Comparison of ENCODE assay signal across 8 cellular contexts in the genomic region with DNA sequence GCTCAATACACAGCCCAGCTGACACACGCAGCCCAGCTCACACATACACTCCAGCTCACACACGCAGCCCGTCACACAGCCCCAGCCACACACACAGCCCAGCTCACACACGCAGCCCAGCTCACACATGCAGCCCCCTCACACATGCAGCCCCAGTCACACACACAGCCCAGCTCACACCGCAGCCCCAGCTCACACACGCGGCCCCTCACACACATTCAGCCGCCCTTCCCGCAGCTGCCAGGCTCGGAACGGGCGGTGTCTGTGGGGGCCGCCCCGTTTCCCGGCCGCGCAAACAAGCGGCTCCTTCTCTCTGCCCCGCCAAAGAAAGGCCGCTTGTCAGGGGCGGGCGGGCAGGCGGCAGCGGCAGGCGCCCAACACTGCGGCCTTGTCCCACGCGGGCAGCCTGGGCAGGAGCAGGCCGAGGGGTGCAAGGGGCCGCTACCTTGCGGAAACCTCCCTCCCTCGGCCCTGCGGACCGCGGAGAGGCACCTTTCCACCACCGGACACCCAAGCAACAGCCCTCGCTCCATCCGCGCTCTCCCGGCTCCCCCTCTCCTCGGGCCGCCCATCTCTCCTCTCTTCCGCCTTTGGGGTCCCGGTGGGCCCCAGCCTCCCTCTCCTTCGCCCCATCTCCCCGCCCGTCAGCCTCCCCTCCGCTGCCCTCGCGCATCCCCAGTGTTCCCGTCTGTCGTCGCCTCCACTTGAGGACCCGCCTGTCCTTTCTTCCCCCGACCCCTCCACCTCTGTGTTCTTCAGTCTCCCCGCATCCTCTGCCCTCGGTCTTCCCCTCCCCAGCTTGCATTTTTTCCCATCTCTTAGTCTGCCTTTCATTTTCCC. TPM values are rescaled to one million over a fixed set of nuclear protein-coding genes. Genes with fewer than 3 reads are reported as not detected.
DNase-seq lines count a peak whose midpoint lies in the region; ATAC-seq, FAIRE-seq and TF ChIP-seq lines count a peak whose summit lies in the region.

No MANE protein-coding gene starts in this region.

- TF ChIP-seq POLR2A in H1 (IDR thresholded peaks at IDR 0.05; ENCODE audit: control extremely low read depth in 1 of 2, low read depth in 2 of 2, low read length in 2 of 2), result no peak

- H3K4me2 ChIP-seq in H1 (ENCODE audit: insufficient read depth in 1 of 2, low read depth in 2 of 2, low read length in 2 of 2), result peak overlapping the region; percentile 83

- 4% methylated on average over 45 of the region's 57 CpGs; no CpG with 5 or more reads in 1 of the 2 experiments for WGBS in H1 (ENCODE audit: extremely low coverage in 1 of 2, insufficient coverage in 1 of 2, insufficient read length in 1 of 2, insufficient replicate concordance in 2 of 2, low coverage in 1 of 2, low lambda C conversion rate in 2 of 2, missing lambda C conversion rate in 1 of 2), 2 experiments

- peaks cover 5 to 7% of the 10 kb centered on the region in 2 experiments for H4K20me1 ChIP-seq in H1 (replicated peaks in 1 of 2; ENCODE audit: control insufficient read depth in 1 of 2, insufficient read depth in 2 of 2, low read length in 2 of 2)

- H2BK12ac ChIP-seq in H1 (ENCODE audit: low read depth, low read length), result peak overlapping the region; percentile 99

- peak overlapping the region; percentile 100 for H2BK15ac ChIP-seq in H1 (ENCODE audit: low read length)

- peaks cover 0 to 1% (median 0%) of the 10 kb centered on the region in 7 donors for H3K9me3 Mint-ChIP-seq in CD4-positive, CD25-positive, alpha-beta regulatory T cell
- H3K9me3 Mint-ChIP-seq in natural killer cell (no peaks in the 10 kb centered on the region), type B pancreatic cell (no peaks in the 10 kb centered on the region)

- H3K18ac ChIP-seq in H1 (ENCODE audit: extremely low read depth, low read length), result no peak overlapping the region; the same call in 1 of the 2 replicates

- CTCF ChIA-PET in H1 (lab: Charles Lee; ENCODE audit: partially characterized antibody), result interaction anchor here (0.6 to 25.3 kb wide), 15 partner anchors 8 to 455 kb away, joined by 3 to 435 read pairs (median 4); partner anchors contain the start of gene ARCN1

- H3K4me3 ChIP-seq in CD4-positive, CD25-positive, alpha-beta regulatory T cell (ENCODE audit: low read depth, low read length), result no peak overlapping the region
- H3K4me3 ChIP-seq in H1 (ENCODE audit: extremely low read depth in 1 of 4, insufficient read depth in 2 of 4, low read depth in 3 of 4, low read length in 4 of 4), result peak overlapping the region; percentile 14 to 66 (median 48)

- H4K5ac ChIP-seq in H1 (ENCODE audit: insufficient read length, low read depth, low read length), result no peak overlapping the region

- H3K23ac ChIP-seq in H1 (ENCODE audit: insufficient read length), result no peak overlapping the region

- H3K23me2 ChIP-seq in H1 (ENCODE audit: low read depth, low read length), result peaks cover 32% of the 10 kb centered on the region; the same call in 1 of the 2 replicates

- no peak overlapping the region for H3K9ac ChIP-seq in H1 (replicated peaks in 1 of 4; ENCODE audit: extremely low read depth in 1 of 4, low read depth in 3 of 4, low read length in 3 of 4)

- H3K27me3 ChIP-seq in CD4-positive, CD25-positive, alpha-beta regulatory T cell (ENCODE audit: control insufficient read depth, insufficient read depth, low read length), result peaks cover 2% of the 10 kb centered on the region
- H3K27me3 ChIP-seq in H1 (replicated peaks in 1 of 4; ENCODE audit: control insufficient read depth in 3 of 4, extremely low read depth in 1 of 4, insufficient read depth in 3 of 4, low read length in 3 of 4), result peaks cover 45 to 70% (median 65%) of the 10 kb centered on the region in 4 experiments

- peaks cover 0 to 29% (median 12%) of the 10 kb centered on the region in 4 donors for H3K4me1 Mint-ChIP-seq in CD4-positive, CD25-positive, alpha-beta regulatory T cell
- H3K4me1 Mint-ChIP-seq in natural killer cell (peaks cover 23 to 34% of the 10 kb centered on the region in 2 donors), type B pancreatic cell (ENCODE audit: unreplicated experiment) (peaks cover 45% of the 10 kb centered on the region)

- H3K4ac ChIP-seq in H1 (replicated peaks; ENCODE audit: insufficient read length, low read depth, low read length), result peak overlapping the region; percentile 28

- peak overlapping the region; percentile 98 for H2AK5ac ChIP-seq in H1 (ENCODE audit: low read depth, low read length)

- H3K4me3 Mint-ChIP-seq in CD4-positive, CD25-positive, alpha-beta regulatory T cell, result peak overlapping the region; percentile 85 to 92 (median 88)
- H3K4me3 Mint-ChIP-seq in natural killer cell, result peak overlapping the region; percentile 75
- peak overlapping the region; percentile 91 for H3K4me3 Mint-ChIP-seq in type B pancreatic cell

- no peak for TF ChIP-seq RAD21 in H1 (IDR thresholded peaks at IDR 0.05 in 1 of 2, conservative IDR thresholded peaks at IDR 0.05 in 1 of 2; ENCODE audit: low read depth in 2 of 2, low read length in 2 of 2)

- TF ChIP-seq EP300 in H1 (IDR thresholded peaks at IDR 0.05; ENCODE audit: borderline replicate concordance in 1 of 2, low read depth in 2 of 2, low read length in 2 of 2), result no peak

- H3K14ac ChIP-seq in H1 (ENCODE audit: insufficient read length), result no peak overlapping the region

- peak overlapping the region; percentile 80 for H4K8ac ChIP-seq in H1 (ENCODE audit: extremely low read depth, insufficient read depth, low read length)

- H3K36me3 ChIP-seq in CD4-positive, CD25-positive, alpha-beta regulatory T cell (ENCODE audit: control insufficient read depth, insufficient read depth, low read length), result no peaks in the 10 kb centered on the region
- H3K36me3 ChIP-seq in H1 (ENCODE audit: control insufficient read depth in 2 of 4, insufficient read depth in 4 of 4, low read length in 3 of 4), result peaks cover 0 to 12% (median 0%) of the 10 kb centered on the region in 4 experiments; a peak in 1 of 8 replicates

- H3K36me3 Mint-ChIP-seq in CD4-positive, CD25-positive, alpha-beta regulatory T cell, result no peaks in the 10 kb centered on the region
- H3K36me3 Mint-ChIP-seq in natural killer cell (no peaks in the 10 kb centered on the region), type B pancreatic cell (no peaks in the 10 kb centered on the region)

- no peak for FAIRE-seq in H1 (lab: Jason Lieb, UNC)

- H3K79me1 ChIP-seq in H1 (ENCODE audit: low read depth, low read length), result no peaks in the 10 kb centered on the region

- POLR2A ChIA-PET in H1 (lab: Charles Lee; ENCODE audit: partially characterized antibody), result interaction anchor here (0.6 to 28.7 kb wide), 7 partner anchors 9 to 63 kb away, joined by 3 to 574 read pairs (median 5); no protein-coding TSS in a partner anchor

- H3K27ac ChIP-seq in CD4-positive, CD25-positive, alpha-beta regulatory T cell (ENCODE audit: insufficient read depth, low read length, poor library complexity, severe bottlenecking), result peak overlapping the region; percentile 77
- H3K27ac ChIP-seq in H1 (ENCODE audit: low read depth, low read length), result no peak overlapping the region

- no peak for TF ChIP-seq CTCF in H1 (IDR thresholded peaks at IDR 0.05; ENCODE audit: control extremely low read depth in 1 of 3, insufficient read depth in 1 of 3, low read depth in 1 of 3, low read length in 3 of 3)
- TF ChIP-seq CTCF in natural killer cell (IDR thresholded peaks at IDR 0.05), result no peak
- no peak for TF ChIP-seq CTCF in type B pancreatic cell (conservative IDR thresholded peaks at IDR 0.05)

- no peak overlapping the region; the same call in 1 of the 2 replicates for H2BK5ac ChIP-seq in H1 (ENCODE audit: low read depth, low read length)

- peak overlapping the region; percentile 36 for H4K91ac ChIP-seq in H1 (replicated peaks; ENCODE audit: insufficient read length, low read length)

- DNase-seq in CD4-positive, CD25-positive, alpha-beta regulatory T cell, result peak; percentile 11 to 36 (median 35)
- DNase-seq in activated CD4-positive, alpha-beta T cell treated with anti-CD3 and anti-CD28 coated beads for 48 hours, result peak; percentile 44
- DNase-seq in H1 (ENCODE audit: low read depth in 1 of 2, low spot score in 2 of 2) (peak in 1 of 2 experiments; percentile 75), natural killer cell (peak; percentile 35), type B pancreatic cell (ENCODE audit: extremely low spot score, unreplicated experiment) (no peak)

- peaks cover 40% of the 10 kb centered on the region for H3K4me1 ChIP-seq in CD4-positive, CD25-positive, alpha-beta regulatory T cell (ENCODE audit: control insufficient read depth, insufficient read depth, low read length, poor library complexity, severe bottlenecking)
- peaks cover 21 to 54% (median 27%) of the 10 kb centered on the region in 4 experiments for H3K4me1 ChIP-seq in H1 (replicated peaks in 1 of 4; ENCODE audit: control insufficient read depth in 3 of 4, insufficient read depth in 4 of 4, low read length in 3 of 4)

- H3K56ac ChIP-seq in H1 (replicated peaks; ENCODE audit: insufficient read length, low read depth, low read length), result no peak overlapping the region

- H3K27ac Mint-ChIP-seq in CD4-positive, CD25-positive, alpha-beta regulatory T cell, result peak overlapping the region; percentile 95 to 97 (median 95)
- H3K27ac Mint-ChIP-seq in natural killer cell (peak overlapping the region; percentile 50 to 82), type B pancreatic cell (peak overlapping the region; percentile 78)

- H2AFZ ChIP-seq in H1 (ENCODE audit: low read length), result no peak overlapping the region

- H3K27me3 Mint-ChIP-seq in CD4-positive, CD25-positive, alpha-beta regulatory T cell, result peaks cover 32% of the 10 kb centered on the region
- H3K27me3 Mint-ChIP-seq in natural killer cell (ENCODE audit: low read depth in 2 of 2) (peaks cover 8 to 31% of the 10 kb centered on the region in 2 donors), type B pancreatic cell (peaks cover 42% of the 10 kb centered on the region)

- intact Hi-C loops in natural killer cell (cut with micrococcal nuclease), result loop anchor here (2.0 to 5.0 kb wide), 2 partner anchors 37 to 465 kb away; partner anchors contain the start of gene ARCN1

- no peaks in the 10 kb centered on the region for H3K9me3 ChIP-seq in CD4-positive, CD25-positive, alpha-beta regulatory T cell (ENCODE audit: control insufficient read depth in 2 of 2, low read length in 2 of 2)
- no peaks in the 10 kb centered on the region; a peak in 1 of 4 replicates for H3K9me3 ChIP-seq in H1 (ENCODE audit: insufficient read depth in 2 of 2, low read depth in 1 of 2, low read length in 1 of 2)

- ATAC-seq in CD4-positive, CD25-positive, alpha-beta regulatory T cell (ENCODE audit: low read depth in 2 of 2), result peak in 1 of 2 donors; percentile 4
- ATAC-seq in natural killer cell (peak; percentile 3 to 16 (median 15)), GM21528 (IDR thresholded peaks at IDR 0.05; ENCODE audit: low FRiP score, unreplicated experiment) (no peak), HG02759 (IDR thresholded peaks at IDR 0.05; ENCODE audit: unreplicated experiment) (no peak), HG03196 (IDR thresholded peaks at IDR 0.05; ENCODE audit: unreplicated experiment) (no peak)

- H3K79me2 ChIP-seq in H1 (ENCODE audit: control insufficient read depth in 1 of 2, insufficient read depth in 2 of 2, low read length in 2 of 2), result no peaks in the 10 kb centered on the region

- H2BK20ac ChIP-seq in H1 (ENCODE audit: low read length), result peak overlapping the region; percentile 80

- H2BK120ac ChIP-seq in H1 (replicated peaks; ENCODE audit: low read depth, low read length), result no peak overlapping the region

RNA-seq across cellular contexts. Expression of gene PHLDB1, which starts 2.2 kb away (rescaled TPM):
- 1.2 TPM for total RNA-seq in CD4-positive, CD25-positive, alpha-beta regulatory T cell
- polyA plus RNA-seq in CD4-positive, CD25-positive, alpha-beta regulatory T cell, result under 1 TPM in 3 of 4 donors, not detected in 1; 0.16 to 0.70 (median 0.41) TPM
- 74.8 and 74.9 TPM in 2 replicates for total RNA-seq in H1 (2021; fragmentation: NEBNext Ultra II Directional; extraction: Animal tissue kit (Norgen Biotek cat#: 25700))
- polyA plus RNA-seq in H1 (2011; rRNA removed), result 53.9 and 70.6 TPM in 2 replicates
- polyA plus RNA-seq in H1 (2011; cell fraction: cytosol; rRNA removed), result 66.4 TPM
- 211 TPM for polyA plus RNA-seq in H1 (2011; cell fraction: nucleus; rRNA removed)
- 47.2 to 67.0 TPM (median 64.5 TPM) in 4 replicates for polyA plus RNA-seq in H1 (2012, experiment 1 of 2)
- 57.7 TPM for polyA plus RNA-seq in H1 (2012, experiment 2 of 2)
- polyA plus RNA-seq in H1 (2013, experiment 1 of 2), result 44.2 TPM
- polyA plus RNA-seq in H1 (2013, experiment 2 of 2), result 40.0 TPM
- 57.0 and 74.3 TPM in 2 replicates for polyA minus RNA-seq in H1 (2011; rRNA and poly(A)+ RNA removed)
- 57.3 TPM for polyA minus RNA-seq in H1 (2011; cell fraction: cytosol; rRNA and poly(A)+ RNA removed)
- 100 TPM for polyA minus RNA-seq in H1 (2011; cell fraction: nucleus; rRNA and poly(A)+ RNA removed)
- total RNA-seq in natural killer cell, result 1 to 10 TPM in 1 of 3 donors, under 1 TPM in 2; 0.75 to 1.1 (median 0.95) TPM
- total RNA-seq in type B pancreatic cell (ENCODE audit: low replicate concordance), result 21.2 and 63.1 TPM in 2 replicates

RNA-seq across cellular contexts. Expression of gene ARCN1, which starts 37.4 kb away (rescaled TPM):
- total RNA-seq in CD4-positive, CD25-positive, alpha-beta regulatory T cell, result 76.6 TPM
- polyA plus RNA-seq in CD4-positive, CD25-positive, alpha-beta regulatory T cell, result 100 to 1,000 TPM; 131 to 169 (median 153) TPM
- 132 and 137 TPM in 2 replicates for total RNA-seq in H1 (2021; fragmentation: NEBNext Ultra II Directional; extraction: Animal tissue kit (Norgen Biotek cat#: 25700))
- polyA plus RNA-seq in H1 (2011; rRNA removed), result 82.1 and 146 TPM in 2 replicates
- polyA plus RNA-seq in H1 (2011; cell fraction: cytosol; rRNA removed), result 116 TPM
- 39.9 TPM for polyA plus RNA-seq in H1 (2011; cell fraction: nucleus; rRNA removed)
- polyA plus RNA-seq in H1 (2012, experiment 1 of 2), result 85.3 to 107 TPM (median 98.7 TPM) in 4 replicates
- 13.3 TPM for polyA plus RNA-seq in H1 (2012, experiment 2 of 2)
- polyA plus RNA-seq in H1 (2013, experiment 1 of 2), result 103 TPM
- polyA plus RNA-seq in H1 (2013, experiment 2 of 2), result 99.4 TPM
- polyA minus RNA-seq in H1 (2011; rRNA and poly(A)+ RNA removed), result 135 and 136 TPM in 2 replicates
- 75.7 TPM for polyA minus RNA-seq in H1 (2011; cell fraction: cytosol; rRNA and poly(A)+ RNA removed)
- polyA minus RNA-seq in H1 (2011; cell fraction: nucleus; rRNA and poly(A)+ RNA removed), result 32.1 TPM
- total RNA-seq in natural killer cell (10 to 100 TPM; 72.9 to 88.6 (median 88.4) TPM), type B pancreatic cell (ENCODE audit: low replicate concordance) (139 and 175 TPM in 2 replicates)

RNA-seq across cellular contexts. Expression of gene IFT46, which starts 43.9 kb away (rescaled TPM):
- total RNA-seq in CD4-positive, CD25-positive, alpha-beta regulatory T cell, result 3.7 TPM
- polyA plus RNA-seq in CD4-positive, CD25-positive, alpha-beta regulatory T cell, result 1 to 10 TPM; 4.0 to 8.5 (median 6.6) TPM
- total RNA-seq in H1 (2021; fragmentation: NEBNext Ultra II Directional; extraction: Animal tissue kit (Norgen Biotek cat#: 25700)), result 11.2 and 11.5 TPM in 2 replicates
- polyA plus RNA-seq in H1 (2011; rRNA removed), result 10.3 and 12.3 TPM in 2 replicates
- polyA plus RNA-seq in H1 (2011; cell fraction: cytosol; rRNA removed), result 14.9 TPM
- 8.9 TPM for polyA plus RNA-seq in H1 (2011; cell fraction: nucleus; rRNA removed)
- 6.6 to 9.9 TPM (median 8.1 TPM) in 4 replicates for polyA plus RNA-seq in H1 (2012, experiment 1 of 2)
- 5.2 TPM for polyA plus RNA-seq in H1 (2012, experiment 2 of 2)
- polyA plus RNA-seq in H1 (2013, experiment 1 of 2), result 8.8 TPM
- polyA plus RNA-seq in H1 (2013, experiment 2 of 2), result 9.4 TPM
- polyA minus RNA-seq in H1 (2011; rRNA and poly(A)+ RNA removed), result 14.8 and 15.0 TPM in 2 replicates
- 5.4 TPM for polyA minus RNA-seq in H1 (2011; cell fraction: cytosol; rRNA and poly(A)+ RNA removed)
- polyA minus RNA-seq in H1 (2011; cell fraction: nucleus; rRNA and poly(A)+ RNA removed), result 7.8 TPM
- total RNA-seq in natural killer cell (1 to 10 TPM; 7.2 to 9.8 (median 8.1) TPM), type B pancreatic cell (ENCODE audit: low replicate concordance) (18.9 and 28.7 TPM in 2 replicates)

Comparison
In these comparisons a context has a peak if more than half of its experiments do, and no peak if none do; other contexts are left out.
1. ATAC-seq: peak in natural killer cell (3 of 3); none in GM21528 (single experiment), HG02759 (single experiment) and HG03196 (single experiment).
2. RNA of gene PHLDB1, which starts 2.2 kb away (total RNA-seq): 74.8 to 74.9 TPM in H1 and 21.2 to 63.1 TPM in type B pancreatic cell; 1.2 TPM in CD4-positive, CD25-positive, alpha-beta regulatory T cell (single experiment) and 0.75 to 1.1 TPM in natural killer cell; every median in the first group is over 10 times any median in the second.
3. Peak in every context shown above with its lines, with median percentiles within 50 percentile points of each other: H3K27ac Mint-ChIP-seq and H3K4me3 Mint-ChIP-seq.